ENCODE assay signal across 8 cellular contexts in the genomic region with DNA sequence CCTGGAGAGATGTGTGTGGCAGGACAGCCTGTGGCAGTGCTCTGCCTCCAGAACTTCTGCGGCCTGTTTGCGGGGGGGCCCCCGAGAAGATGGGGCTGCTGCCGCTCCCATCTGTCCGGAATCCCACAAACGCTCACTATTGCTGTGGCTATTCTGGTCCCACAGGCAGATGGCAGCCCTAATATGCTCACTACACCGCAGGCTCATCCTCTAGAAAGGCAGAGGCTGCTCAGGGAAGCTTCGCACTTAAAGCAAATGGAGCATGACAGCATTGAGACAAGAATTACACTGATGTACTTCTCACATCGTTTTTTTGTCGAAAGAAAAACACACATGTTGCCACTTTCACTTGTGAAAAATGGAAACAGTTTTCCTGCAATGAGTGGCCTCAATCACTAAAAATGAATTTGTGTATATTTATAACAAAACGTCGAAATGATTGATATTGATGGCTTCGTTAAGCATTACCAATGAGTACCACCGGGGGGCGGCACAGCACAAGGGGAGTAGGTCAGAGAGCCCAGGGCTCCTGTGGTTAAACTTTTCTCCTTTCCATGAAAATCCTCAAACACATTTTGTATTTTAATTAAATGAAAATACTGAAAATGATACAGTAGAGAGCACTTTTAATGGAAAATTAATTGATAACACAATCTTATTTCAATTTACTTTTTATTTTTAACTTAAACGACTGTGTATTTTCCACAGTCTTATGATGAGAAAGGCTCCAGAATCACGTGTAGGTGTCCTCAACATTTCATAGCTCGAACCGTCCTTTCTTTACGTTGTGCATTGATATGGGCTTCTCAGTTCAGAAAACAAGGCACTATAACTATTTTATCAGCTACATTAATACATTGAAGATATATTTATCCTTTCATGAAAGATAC.
DNase-seq lines count a peak whose midpoint lies in the region; ATAC-seq and TF ChIP-seq lines count a peak whose summit lies in the region.

No MANE protein-coding gene starts in this region.

- H3K36me3 ChIP-seq in esophagus muscularis mucosa (no peaks in the 10 kb centered on the region), upper lobe of right lung (no peaks in the 10 kb centered on the region)

- no peak for TF ChIP-seq EP300 in esophagus muscularis mucosa (IDR thresholded peaks at IDR 0.05)

- H3K9me3 ChIP-seq in esophagus muscularis mucosa: no peaks in the 10 kb centered on the region
- no peaks in the 10 kb centered on the region for H3K9me3 ChIP-seq in upper lobe of right lung

- DNase-seq in SHP77 (lab: John Stamatoyannopoulos, UW) (peak; percentile 17 to 26), SHP77 treated with DMSO at 0.1 percent for 48 hours (lab: John Stamatoyannopoulos, UW) (no peak), NAMALWA (ENCODE audit: low spot score) (peak; percentile 62), esophagus muscularis mucosa (ENCODE audit: extremely low spot score) (no peak), myocyte (ENCODE audit: low read depth) (peak; percentile 89), upper lobe of right lung (peak; percentile 78)

- TF ChIP-seq CTCF in VCaP (conservative IDR thresholded peaks at IDR 0.05): peak; percentile 97
- peak; percentile 81 to 86 (median 82) for TF ChIP-seq CTCF in esophagus muscularis mucosa (IDR thresholded peaks at IDR 0.05)
- peak; percentile 80 for TF ChIP-seq CTCF in upper lobe of right lung (IDR thresholded peaks at IDR 0.05)

- no peak overlapping the region for H3K27ac ChIP-seq in VCaP
- no peak overlapping the region for H3K27ac ChIP-seq in esophagus muscularis mucosa (replicated peaks in 1 of 4)
- H3K27ac ChIP-seq in upper lobe of right lung: no peak overlapping the region

- WGBS in esophagus muscularis mucosa: 25% methylated on average over 14 of the region's 20 CpGs

- H3K4me1 ChIP-seq in esophagus muscularis mucosa (peaks cover 0 to 7% (median 2%) of the 10 kb centered on the region in 4 donors), upper lobe of right lung (no peaks in the 10 kb centered on the region)

- H3K4me3 ChIP-seq in esophagus muscularis mucosa: no peak overlapping the region
- H3K4me3 ChIP-seq in upper lobe of right lung: no peak overlapping the region

- ATAC-seq in upper lobe of right lung (peak; percentile 70), GM21737 (IDR thresholded peaks at IDR 0.05; ENCODE audit: unreplicated experiment) (no peak)

- H3K27me3 ChIP-seq in esophagus muscularis mucosa (peaks cover 0 to 27% (median 0%) of the 10 kb centered on the region in 4 donors), upper lobe of right lung (peaks cover 9% of the 10 kb centered on the region)

- TF ChIP-seq POLR2A in esophagus muscularis mucosa (IDR thresholded peaks at IDR 0.05; ENCODE audit: low read depth): no peak

- intact Hi-C loops in esophagus muscularis mucosa (cut with DNase I) (loop anchor here (1.0 kb wide), 1 partner anchor 288 kb away; no protein-coding TSS in a partner anchor), upper lobe of right lung (cut with DNase I) (loop anchor here (10.0 kb wide), 1 partner anchor 297 kb away; no protein-coding TSS in a partner anchor)

Comparison
In these comparisons a context has a peak if more than half of its experiments do, and no peak if none do; other contexts are left out.
1. DNase-seq: peak in SHP77 (2 of 2), NAMALWA (single experiment), myocyte (single experiment) and upper lobe of right lung (single experiment); none in SHP77 treated with DMSO at 0.1 percent for 48 hours (single experiment) and esophagus muscularis mucosa (single experiment).
2. Peak in every context shown above with its lines, with median percentiles within 50 percentile points of each other: CTCF ChIP-seq.